Comparison of ENCODE assay signal across 27 cellular contexts in genomic region chr20:1848378-1848777, GRCh38. TPM values are rescaled to one million over a fixed set of nuclear protein-coding genes. Genes with fewer than 3 reads are reported as not detected.
"Had no signal": no experiment of that assay in that cellular context is flagged by ENCODE, and none has a peak within 500 bp of the region (broad histone marks: within the 10 kb centered on the region; RNA-seq: fewer than 3 reads in every experiment).

No MANE protein-coding gene starts in this region.

- H3K4me3 ChIP-seq: dorsolateral prefrontal cortex, esophagus muscularis mucosa, left ventricle myocardium inferior, spleen had no signal

- DNase-seq: activated CD4-positive, alpha-beta T cell treated with anti-CD3 and anti-CD28 coated beads, Interleukin-2, amount 10 ng/mL, durations not matched to agents 7 days and 5 days; activated CD4-positive, CD25-positive, alpha-beta regulatory T cell treated with anti-CD3 and anti-CD28 coated beads, Interleukin-2, amount 50 U/mL, for 72 hours; activated CD8-positive, alpha-beta T cell treated with anti-CD3 and anti-CD28 coated beads, Interleukin-2, amount 10 ng/mL, durations not matched to agents 7 days and 5 days; activated T-cell treated with anti-CD3 and anti-CD28 coated beads, Interleukin-2, amount 50 U/mL, for 1 hour; dorsolateral prefrontal cortex; effector memory CD8-positive, alpha-beta T cell; glutamatergic neuron; hippocampal formation; kidney glomerular epithelial cell; left ventricle myocardium inferior; naive B cell; retina; spleen; stimulated activated CD4-positive, alpha-beta T cell treated with anti-CD3 and anti-CD28 coated beads, Interleukin-4, amount 100 ng/mL, for 1 hour; stimulated activated naive CD8-positive, alpha-beta T cell treated with anti-CD3 and anti-CD28 coated beads, Interleukin-15, Interleukin-2, amounts not matched to agents 100 U/mL and 50 U/mL, for 24 hours; T-cell had no signal

- H3K27me3 ChIP-seq: dorsolateral prefrontal cortex, esophagus muscularis mucosa had no signal

- H3K27ac ChIP-seq: dorsolateral prefrontal cortex, esophagus muscularis mucosa, left ventricle myocardium inferior, spleen, VCaP had no signal

- H3K36me3 Mint-ChIP-seq: T-cell had no signal

- ATAC-seq: activated CD8-positive, alpha-beta T cell treated with anti-CD3 and anti-CD28 coated beads, Interleukin-2, amount 10 ng/mL, durations not matched to agents 7 days and 5 days; activated naive CD4-positive, alpha-beta T cell treated with anti-CD3 and anti-CD28 coated beads, Interleukin-2, amount 50 U/mL, for 72 hours; activated T-helper 17 cell treated with anti-CD3 and anti-CD28 coated beads, Interleukin-2, amount 50 U/mL, for 72 hours; effector memory CD8-positive, alpha-beta T cell; stimulated activated naive CD8-positive, alpha-beta T cell treated with anti-CD3 and anti-CD28 coated beads, Interleukin-15, Interleukin-2, amounts not matched to agents 100 U/mL and 50 U/mL, for 24 hours; T-cell had no signal

- H3K9me3 ChIP-seq: esophagus muscularis mucosa had no signal

- FAIRE-seq: astrocyte, colon, endothelial cell of umbilical vein, frontal cortex had no signal

- H3K4me1 Mint-ChIP-seq: activated T-helper 17 cell treated with anti-CD3 and anti-CD28 coated beads, Interleukin-2, amount 50 U/mL, for 72 hours; central memory CD8-positive, alpha-beta T cell had no signal

- H3K36me3 ChIP-seq: esophagus muscularis mucosa, left ventricle myocardium inferior, spleen had no signal

- H3K27ac Mint-ChIP-seq: activated CD4-positive, alpha-beta T cell treated with anti-CD3 and anti-CD28 coated beads, Interleukin-2, amount 10 ng/mL, durations not matched to agents 7 days and 5 days; activated naive CD4-positive, alpha-beta T cell treated with anti-CD3 and anti-CD28 coated beads, Interleukin-2, amount 50 U/mL, for 72 hours; activated T-helper 17 cell treated with anti-CD3 and anti-CD28 coated beads, Interleukin-2, amount 50 U/mL, for 72 hours; effector memory CD8-positive, alpha-beta T cell; T-helper 2 cell treated with Interferon-gamma antibody and Interleukin-4, amounts not matched to agents 5 μg/mL and 100 μg/mL, for 36 hours had no signal

- H3K4me1 ChIP-seq: left ventricle myocardium inferior had no signal

- H3K9me3 Mint-ChIP-seq: neural crest cell; T-helper 2 cell treated with Interferon-gamma antibody and Interleukin-4, amounts not matched to agents 5 μg/mL and 100 μg/mL, for 36 hours had no signal

- H3K27me3 Mint-ChIP-seq: naive B cell had no signal

- H3K4me3 Mint-ChIP-seq: activated CD4-positive, alpha-beta T cell treated with anti-CD3 and anti-CD28 coated beads, Interleukin-2, amount 10 ng/mL, durations not matched to agents 7 days and 5 days; activated CD8-positive, alpha-beta T cell treated with anti-CD3 and anti-CD28 coated beads, Interleukin-2, amount 10 ng/mL, durations not matched to agents 7 days and 5 days; activated T-helper 17 cell treated with anti-CD3 and anti-CD28 coated beads, Interleukin-2, amount 50 U/mL, for 72 hours; central memory CD8-positive, alpha-beta T cell; effector memory CD8-positive, alpha-beta T cell; neural crest cell; T-cell; T-helper 2 cell treated with Interferon-gamma antibody and Interleukin-4, amounts not matched to agents 5 μg/mL and 100 μg/mL, for 36 hours had no signal

RNA-seq across cellular contexts. Expression of gene SIRPA, which starts 46.8 kb away (rescaled TPM):
- total RNA-seq: activated CD4-positive, alpha-beta T cell treated with anti-CD3 and anti-CD28 coated beads, Interleukin-2, amount 10 ng/mL, durations not matched to agents 7 days and 5 days; activated CD8-positive, alpha-beta T cell treated with anti-CD3 and anti-CD28 coated beads, Interleukin-2, amount 10 ng/mL, durations not matched to agents 7 days and 5 days had no signal
